10 cellular contexts compared by ENCODE assay signal in genomic region chr3:141399979-141400971, GRCh38. TPM values are rescaled to one million over a fixed set of nuclear protein-coding genes. Genes with fewer than 3 reads are reported as not detected.
A peak's percentile ranks its signal among the peaks of the same experiment; 100 is the strongest.
DNase-seq lines count a peak whose midpoint lies in the region; ATAC-seq, FAIRE-seq and TF ChIP-seq lines count a peak whose summit lies in the region.
"Had no signal": no experiment of that assay in that cellular context is flagged by ENCODE, and none has a peak within 500 bp of the region (broad histone marks: within the 10 kb centered on the region; RNA-seq: fewer than 3 reads in every experiment).

No MANE protein-coding gene starts in this region.

- H3K27me3 Mint-ChIP-seq in MCF 10A (ENCODE audit: insufficient read depth, unreplicated experiment) (no peaks in the 10 kb centered on the region), glutamatergic neuron (ENCODE audit: unreplicated experiment) (peaks cover 1% of the 10 kb centered on the region)

- peak overlapping the region; percentile 40 for H2AK5ac ChIP-seq in mesenchymal stem cell (ENCODE audit: low read length, severe bottlenecking)

- no peak overlapping the region for H3K14ac ChIP-seq in mesenchymal stem cell (ENCODE audit: low read length in 2 of 2)

- no peaks in the 10 kb centered on the region for H4K20me1 ChIP-seq in mammary epithelial cell (ENCODE audit: insufficient read depth, low read length)

- no peak overlapping the region for H2BK5ac ChIP-seq in mesenchymal stem cell (ENCODE audit: low read depth, low read length, poor library complexity, severe bottlenecking)

- no peak overlapping the region for H4K91ac ChIP-seq in mesenchymal stem cell (ENCODE audit: low read length)

- H3K4me3 Mint-ChIP-seq in MCF 10A (ENCODE audit: unreplicated experiment): no peak overlapping the region
- no peak overlapping the region for H3K4me3 Mint-ChIP-seq in glutamatergic neuron (ENCODE audit: unreplicated experiment)

- H3K9me3 ChIP-seq in mammary epithelial cell (replicated peaks; ENCODE audit: insufficient read depth, low read length) (no peaks in the 10 kb centered on the region), adrenal gland (replicated peaks in 1 of 3) (no peaks in the 10 kb centered on the region), mesenchymal stem cell (ENCODE audit: control insufficient read depth, low read length) (peaks cover 19% of the 10 kb centered on the region), upper lobe of right lung (no peaks in the 10 kb centered on the region)

- H2AFZ ChIP-seq in mammary epithelial cell (ENCODE audit: low read depth, low read length): no peak overlapping the region
- no peak overlapping the region for H2AFZ ChIP-seq in mesenchymal stem cell (ENCODE audit: low read depth, low read length)

- no peak overlapping the region for H3K18ac ChIP-seq in mesenchymal stem cell (ENCODE audit: low read depth in 1 of 2, low read length in 2 of 2)

- H2BK12ac ChIP-seq in mesenchymal stem cell (ENCODE audit: low read length in 2 of 2): peak overlapping the region in 1 of 2 experiments; percentile 15

- peaks cover 11% of the 10 kb centered on the region for H3K79me1 ChIP-seq in mesenchymal stem cell (replicated peaks; ENCODE audit: low read length, poor library complexity, severe bottlenecking)

- no peak for ATAC-seq in upper lobe of right lung

- no peak overlapping the region for H3K4ac ChIP-seq in mesenchymal stem cell (ENCODE audit: low read depth in 1 of 2, low read length in 2 of 2)

- no peak overlapping the region for H2BK120ac ChIP-seq in mesenchymal stem cell (ENCODE audit: low read depth, low read length)

- H3K9me3 Mint-ChIP-seq in MCF 10A (ENCODE audit: unreplicated experiment) (no peaks in the 10 kb centered on the region), glutamatergic neuron (ENCODE audit: unreplicated experiment) (no peaks in the 10 kb centered on the region)

- 93% methylated on average over 5 of the region's 5 CpGs for WGBS in mammary epithelial cell (ENCODE audit: low coverage, missing lambda C conversion rate)
- WGBS in adrenal gland, 4 donors: 60 to 72% (median 70%) methylated on average over 5 of the region's 5 CpGs
- 79% methylated on average over 4 of the region's 5 CpGs for WGBS in mesenchymal stem cell

- no TSS peak for BruUV-seq in MCF 10A (replicated peaks; lab: Mats Ljungman, UMichigan)
- BruUV-seq in mammary epithelial cell (replicated peaks; lab: Mats Ljungman, UMichigan): no TSS peak

- TF ChIP-seq CTCF in MCF 10A (IDR thresholded peaks at IDR 0.05; ENCODE audit: unreplicated experiment) (no peak), mammary epithelial cell (conservative IDR thresholded peaks at IDR 0.05 in 1 of 2, IDR thresholded peaks at IDR 0.05 in 1 of 2; ENCODE audit: extremely low read depth in 1 of 2, insufficient read depth in 1 of 2, low read depth in 1 of 2, low read length in 2 of 2) (no peak), adrenal gland (IDR thresholded peaks at IDR 0.05) (no peak), upper lobe of right lung (IDR thresholded peaks at IDR 0.05) (no peak), glutamatergic neuron (IDR thresholded peaks at IDR 0.05; ENCODE audit: partially characterized antibody, unreplicated experiment) (no peak)

- DNase-seq in MCF 10A (ENCODE audit: unreplicated experiment) (peak; percentile 29), mammary epithelial cell (no peak), adrenal gland (no peak), mesenchymal stem cell (peak; percentile 52), upper lobe of right lung (no peak), DMS114 treated with DMSO at 0.1 percent for 48 hours (lab: John Stamatoyannopoulos, UW; ENCODE audit: unreplicated experiment) (no peak), HTR-8/SVneo (ENCODE audit: insufficient read length, low spot score) (no peak), glutamatergic neuron (no peak)
- DNase-seq: hypothalamus, NCI-H2171 treated with DMSO at 0.1 percent for 48 hours had no signal

- dilution Hi-C loops in mammary epithelial cell (cut with HindIII; ENCODE audit: low sequenced_read_pairs): no loop called here

- CTCF ChIA-PET in MCF 10A (lab: Yijun Ruan, JAX): interaction anchor here (0.6 to 1.2 kb wide), 6 partner anchors 12 to 93 kb away, joined by 3 to 4 read pairs (median 4); no protein-coding TSS in a partner anchor
- CTCF ChIA-PET in mammary epithelial cell (lab: Charles Lee; ENCODE audit: low non-redundant PET): no interaction called here

- POLR2A ChIA-PET in MCF 10A (lab: Yijun Ruan, JAX): interaction anchor here (0.6 to 14.3 kb wide), 13 partner anchors 8 to 494 kb away, joined by 3 to 349 read pairs (median 4); partner anchors contain the start of gene ZBTB38

- peaks cover 31% of the 10 kb centered on the region for H3K79me2 ChIP-seq in mammary epithelial cell (ENCODE audit: insufficient read depth, low read length)

- in situ Hi-C loops in mammary epithelial cell (cut with MboI; ENCODE audit: low sequenced_read_pairs in 2 of 2): no loop called here

- intact Hi-C loops in MCF 10A (cut with micrococcal nuclease) (no loop called here), mammary epithelial cell (cut with micrococcal nuclease) (loop anchor here (5.0 kb wide), 1 partner anchor 42 kb away; no protein-coding TSS in a partner anchor), adrenal gland (cut with DNase I) (no loop called here), upper lobe of right lung (cut with DNase I) (no loop called here)

- no peak overlapping the region for H3K4me2 ChIP-seq in mammary epithelial cell (ENCODE audit: insufficient read depth, low read depth, low read length)
- no peak overlapping the region for H3K4me2 ChIP-seq in mesenchymal stem cell (ENCODE audit: low read length, poor library complexity, severe bottlenecking)

- H3K4me1 ChIP-seq in mammary epithelial cell (ENCODE audit: insufficient read depth, low read length) (peaks cover 35% of the 10 kb centered on the region), adrenal gland (replicated peaks in 1 of 2) (peaks cover 51 to 53% of the 10 kb centered on the region in 2 donors), mesenchymal stem cell (ENCODE audit: control insufficient read depth, insufficient read depth, low read depth, low read length) (peaks cover 2% of the 10 kb centered on the region), upper lobe of right lung (peaks cover 18% of the 10 kb centered on the region)

- H3K27ac ChIP-seq in mammary epithelial cell (ENCODE audit: insufficient read depth, low read depth, low read length) (no peak overlapping the region), adrenal gland (peak overlapping the region; percentile 93 to 98 (median 98)), mesenchymal stem cell (ENCODE audit: low read length, poor library complexity, severe bottlenecking) (no peak overlapping the region), upper lobe of right lung (peak overlapping the region; percentile 98)

- no peak overlapping the region for H2BK15ac ChIP-seq in mesenchymal stem cell (ENCODE audit: low read depth, poor library complexity, severe bottlenecking)

- H3K23ac ChIP-seq in mesenchymal stem cell (ENCODE audit: low read length in 2 of 2): no peak overlapping the region

- H3K9ac ChIP-seq in mammary epithelial cell (ENCODE audit: insufficient read depth, low read length) (no peak overlapping the region), mesenchymal stem cell (ENCODE audit: low read length) (peak overlapping the region; percentile 96)

- peaks cover 15% of the 10 kb centered on the region for H3K36me3 ChIP-seq in mammary epithelial cell (ENCODE audit: insufficient read depth, low read length)
- peaks cover 0 to 14% of the 10 kb centered on the region in 2 donors for H3K36me3 ChIP-seq in adrenal gland (replicated peaks in 1 of 2)
- peaks cover 7 to 45% of the 10 kb centered on the region in 2 experiments for H3K36me3 ChIP-seq in mesenchymal stem cell (ENCODE audit: control insufficient read depth in 1 of 2, insufficient read depth in 2 of 2, low read depth in 1 of 2, low read length in 2 of 2)
- H3K36me3 ChIP-seq in upper lobe of right lung: peaks cover 22% of the 10 kb centered on the region

- no peak for FAIRE-seq in HTR-8/SVneo (lab: Jason Lieb, UNC)

- peak overlapping the region; percentile 63 for H3K27ac Mint-ChIP-seq in MCF 10A (ENCODE audit: low read depth, unreplicated experiment)
- no peak overlapping the region for H3K27ac Mint-ChIP-seq in glutamatergic neuron (ENCODE audit: unreplicated experiment)

- peak in 1 of 2 donors; percentile 38 for TF ChIP-seq POLR2A in adrenal gland (IDR thresholded peaks at IDR 0.05)

- H4K8ac ChIP-seq in mesenchymal stem cell (ENCODE audit: low read length): no peak overlapping the region

- H3K27me3 ChIP-seq in mammary epithelial cell (ENCODE audit: insufficient read depth, low read length) (no peaks in the 10 kb centered on the region), adrenal gland (no peaks in the 10 kb centered on the region), mesenchymal stem cell (ENCODE audit: control insufficient read depth in 1 of 2, insufficient read depth in 1 of 2, low read length in 2 of 2) (no peaks in the 10 kb centered on the region), upper lobe of right lung (no peaks in the 10 kb centered on the region)

- H3K4me3 ChIP-seq in mammary epithelial cell (replicated peaks in 1 of 3; ENCODE audit: insufficient read depth in 1 of 3, low read depth in 2 of 3, low read length in 3 of 3) (no peak overlapping the region), adrenal gland (no peak overlapping the region), mesenchymal stem cell (ENCODE audit: insufficient read depth in 1 of 2, low read depth in 1 of 2, low read length in 2 of 2) (no peak overlapping the region), upper lobe of right lung (no peak overlapping the region)

- peaks cover 46% of the 10 kb centered on the region for H3K36me3 Mint-ChIP-seq in MCF 10A (ENCODE audit: insufficient read depth, unreplicated experiment)
- H3K36me3 Mint-ChIP-seq in glutamatergic neuron (ENCODE audit: unreplicated experiment): peaks cover 14% of the 10 kb centered on the region

- H3K4me1 Mint-ChIP-seq in MCF 10A (ENCODE audit: insufficient read depth, unreplicated experiment) (peaks cover 34% of the 10 kb centered on the region), glutamatergic neuron (ENCODE audit: low read depth, unreplicated experiment) (peaks cover 11% of the 10 kb centered on the region)

RNA-seq across cellular contexts. Expression of gene ZBTB38, which starts 32.0 kb away (rescaled TPM):
- total RNA-seq in MCF 10A (2022) (168 and 186 TPM in 2 replicates), mammary epithelial cell (100 to 1,000 TPM in 1 of 2 donors, 10 to 100 TPM in 1; 64.7 to 110 TPM), adrenal gland (100 to 1,000 TPM; 116 to 231 (median 167) TPM), upper lobe of right lung (118 TPM), glutamatergic neuron (ENCODE audit: unreplicated experiment) (9.3 TPM)
- polyA plus RNA-seq in mammary epithelial cell (33.8 TPM), adrenal gland (10 to 100 TPM; 12.0 to 73.9 (median 14.5) TPM)
- 57.1 TPM for polyA minus RNA-seq in mammary epithelial cell
- polyA plus RNA-seq in mesenchymal stem cell (2013, experiment 1 of 2): 42.0 TPM
- 39.5 TPM for polyA plus RNA-seq in mesenchymal stem cell (2013, experiment 2 of 2)

Comparison
In these comparisons a context has a peak if more than half of its experiments do, and no peak if none do; other contexts are left out.
1. DNase-seq: peak in MCF 10A (single experiment) and mesenchymal stem cell (single experiment); none in mammary epithelial cell (single experiment), adrenal gland (0 of 7), upper lobe of right lung (single experiment), DMS114 treated with DMSO at 0.1 percent for 48 hours (single experiment), HTR-8/SVneo (single experiment) and glutamatergic neuron (single experiment).
2. H3K27ac ChIP-seq: peak in adrenal gland (5 of 5) and upper lobe of right lung (single experiment); none in mammary epithelial cell (single experiment) and mesenchymal stem cell (single experiment).